ENCODE assay signal across 18 cellular contexts in genomic region chr9:21830589-21830988, GRCh38. TPM values are rescaled to one million over a fixed set of nuclear protein-coding genes. Genes with fewer than 3 reads are reported as not detected.
DNase-seq lines count a peak whose midpoint lies in the region; ATAC-seq, FAIRE-seq and TF ChIP-seq lines count a peak whose summit lies in the region.
"Had no signal": no experiment of that assay in that cellular context is flagged by ENCODE, and none has a peak within 500 bp of the region (broad histone marks: within the 10 kb centered on the region; RNA-seq: fewer than 3 reads in every experiment).

No MANE protein-coding gene starts in this region.

- H3K27ac Mint-ChIP-seq in activated CD4-positive, alpha-beta memory T cell treated with anti-CD3 and anti-CD28 coated beads for 36 hours = peak overlapping the region; percentile 25
- no peak overlapping the region for H3K27ac Mint-ChIP-seq in activated CD4-positive, alpha-beta memory T cell treated with anti-CD3 and anti-CD28 coated beads, Interleukin-2, amount 10 ng/mL, durations not matched to agents 7 days and 5 days

- intact Hi-C loops in activated CD4-positive, alpha-beta memory T cell treated with anti-CD3 and anti-CD28 coated beads for 36 hours (cut with micrococcal nuclease) = loop anchor here (5.0 to 10.0 kb wide), 4 partner anchors 87 to 1146 kb away; partner anchors contain the start of gene FOCAD
- intact Hi-C loops in HCT116 (cut with micrococcal nuclease) = no loop called here

- CTCF ChIA-PET in activated CD4-positive, alpha-beta memory T cell treated with anti-CD3 and anti-CD28 coated beads for 36 hours (lab: Charles Lee) = interaction anchor here (0.5 to 0.7 kb wide), 2 partner anchors 178 to 408 kb away, joined by 3 read pairs; no protein-coding TSS in a partner anchor
- CTCF ChIA-PET in activated CD4-positive, alpha-beta memory T cell treated with anti-CD3 and anti-CD28 coated beads, Interleukin-2, amount 10 ng/mL, durations not matched to agents 7 days and 5 days (lab: Charles Lee) = interaction anchor here (1.6 kb wide), 1 partner anchor 17 kb away, joined by 4 read pairs; no protein-coding TSS in a partner anchor
- CTCF ChIA-PET in HCT116 (lab: Charles Lee) = no interaction called here

- H4K20me1 ChIP-seq in HCT116 (ENCODE audit: insufficient read depth) (peaks cover 38% of the 10 kb centered on the region; the same call in 1 of the 2 replicates), osteoblast (ENCODE audit: insufficient read depth, low read length) (no peaks in the 10 kb centered on the region)

- peak overlapping the region; percentile 7; the same call in 1 of the 2 replicates for H3K27ac ChIP-seq in HCT116 (ENCODE audit: low read depth, low read length)
- H3K27ac ChIP-seq in osteoblast (ENCODE audit: low read depth, low read length) = peak overlapping the region; percentile 96
- H3K27ac ChIP-seq: prostate gland, spleen had no signal

- no peak overlapping the region for H3K9ac ChIP-seq in HCT116 (ENCODE audit: low read length)

- H3K27me3 Mint-ChIP-seq in activated CD4-positive, alpha-beta memory T cell treated with anti-CD3 and anti-CD28 coated beads for 36 hours = no peaks in the 10 kb centered on the region
- H3K27me3 Mint-ChIP-seq in activated CD4-positive, alpha-beta memory T cell treated with anti-CD3 and anti-CD28 coated beads, Interleukin-2, amount 10 ng/mL, durations not matched to agents 7 days and 5 days = no peaks in the 10 kb centered on the region
- H3K27me3 Mint-ChIP-seq: effector memory CD8-positive, alpha-beta T cell had no signal

- peaks cover 73% of the 10 kb centered on the region for H3K36me3 Mint-ChIP-seq in activated CD4-positive, alpha-beta memory T cell treated with anti-CD3 and anti-CD28 coated beads for 36 hours
- peaks cover 62% of the 10 kb centered on the region for H3K36me3 Mint-ChIP-seq in activated CD4-positive, alpha-beta memory T cell treated with anti-CD3 and anti-CD28 coated beads, Interleukin-2, amount 10 ng/mL, durations not matched to agents 7 days and 5 days (ENCODE audit: low read depth)

- H3K27me3 ChIP-seq in HCT116 (ENCODE audit: insufficient read depth, low read length) = no peaks in the 10 kb centered on the region
- no peaks in the 10 kb centered on the region for H3K27me3 ChIP-seq in bronchial epithelial cell (ENCODE audit: control insufficient read depth, insufficient read depth, low read length)
- H3K27me3 ChIP-seq in osteoblast (ENCODE audit: insufficient read depth, low read length) = no peaks in the 10 kb centered on the region
- H3K27me3 ChIP-seq: spleen had no signal

- POLR2A ChIA-PET in activated CD4-positive, alpha-beta memory T cell treated with anti-CD3 and anti-CD28 coated beads for 36 hours (lab: Charles Lee) = interaction anchor here (0.6 kb wide), 1 partner anchor 181 kb away, joined by 4 read pairs; no protein-coding TSS in a partner anchor
- POLR2A ChIA-PET in activated CD4-positive, alpha-beta memory T cell treated with anti-CD3 and anti-CD28 coated beads, Interleukin-2, amount 10 ng/mL, durations not matched to agents 7 days and 5 days (lab: Charles Lee) = no interaction called here
- POLR2A ChIA-PET in HCT116 (lab: Charles Lee) = no interaction called here

- BruUV-seq in HCT116 (replicated peaks; lab: Mats Ljungman, UMichigan) = no TSS peak

- H3K4me3 ChIP-seq in HCT116 (replicated peaks in 1 of 2; ENCODE audit: low read depth in 1 of 2, low read length in 2 of 2) = no peak overlapping the region
- H3K4me3 ChIP-seq in bronchial epithelial cell (ENCODE audit: low read depth, low read length) = no peak overlapping the region
- no peak overlapping the region for H3K4me3 ChIP-seq in osteoblast (ENCODE audit: insufficient read depth, low read length)
- H3K4me3 ChIP-seq: prostate gland, spleen had no signal

- H3K36me3 ChIP-seq in HCT116 (ENCODE audit: control insufficient read depth in 1 of 2, insufficient read depth in 2 of 2, low read length in 2 of 2) = peaks cover 74 to 86% of the 10 kb centered on the region in 2 experiments
- H3K36me3 ChIP-seq in bronchial epithelial cell (ENCODE audit: control insufficient read depth, insufficient read depth, low read length) = peaks cover 8% of the 10 kb centered on the region
- peaks cover 43% of the 10 kb centered on the region for H3K36me3 ChIP-seq in osteoblast (ENCODE audit: insufficient read depth, low read length)
- H3K36me3 ChIP-seq: prostate gland had no signal

- H3K4me3 Mint-ChIP-seq in activated CD4-positive, alpha-beta memory T cell treated with anti-CD3 and anti-CD28 coated beads for 36 hours = no peak overlapping the region
- H3K4me3 Mint-ChIP-seq in activated CD4-positive, alpha-beta memory T cell treated with anti-CD3 and anti-CD28 coated beads, Interleukin-2, amount 10 ng/mL, durations not matched to agents 7 days and 5 days = no peak overlapping the region
- H3K4me3 Mint-ChIP-seq: activated T-helper 1 cell treated with anti-CD3 and anti-CD28 coated beads, Interleukin-12 subunit alpha, Interleukin-12 subunit beta, Interleukin-2, Interleukin-4 antibody, amounts not matched to agents 30 ng/mL and 10 ng/mL and 1 ng/mL, durations not matched to agents 14 hours and 24 hours and 36 hours; effector memory CD8-positive, alpha-beta T cell; neural crest cell had no signal

- H3K4me1 ChIP-seq in HCT116 (ENCODE audit: control insufficient read depth in 1 of 2, insufficient read depth in 2 of 2, low read length in 2 of 2) = peaks cover 16 to 89% of the 10 kb centered on the region in 2 experiments
- H3K4me1 ChIP-seq in osteoblast (ENCODE audit: insufficient read depth, low read length) = peaks cover 40% of the 10 kb centered on the region
- H3K4me1 ChIP-seq: prostate gland had no signal

- no peak for TF ChIP-seq POLR2A in HCT116 (IDR thresholded peaks at IDR 0.05; ENCODE audit: borderline replicate concordance, extremely low read depth, insufficient read depth, insufficient read length)

- H2AFZ ChIP-seq in HCT116 (ENCODE audit: low read depth, low read length, poor library complexity, severe bottlenecking) (no peak overlapping the region), osteoblast (ENCODE audit: low read length) (no peak overlapping the region)

- TF ChIP-seq CTCF in HCT116 (IDR thresholded peaks at IDR 0.05 in 2 of 3, conservative IDR thresholded peaks at IDR 0.05 in 1 of 3; ENCODE audit: borderline replicate concordance in 1 of 3, insufficient read depth in 1 of 3, low read depth in 2 of 3, low read length in 2 of 3) (no peak), bronchial epithelial cell (IDR thresholded peaks at IDR 0.05; ENCODE audit: insufficient read depth, low read length, severe bottlenecking) (no peak), osteoblast (IDR thresholded peaks at IDR 0.05; ENCODE audit: extremely low read depth, low read depth, low read length) (no peak)

- RAD21 ChIA-PET in HCT116 (lab: Charles Lee; ENCODE audit: low non-redundant PET in 1 of 2, low total read pairs in 2 of 2, uncharacterized antibody in 2 of 2, unreplicated experiment in 2 of 2) = no interaction called here

- H3K79me2 ChIP-seq in HCT116 (ENCODE audit: insufficient read depth, low read length) (peaks cover 100% of the 10 kb centered on the region), osteoblast (ENCODE audit: insufficient read depth, low read length) (peaks cover 45% of the 10 kb centered on the region)

- no peak for ATAC-seq in HCT116
- ATAC-seq in GM18502 (IDR thresholded peaks at IDR 0.05; ENCODE audit: poor library complexity, unreplicated experiment) = no peak
- ATAC-seq: effector memory CD8-positive, alpha-beta T cell; left colon had no signal

- peaks cover 51% of the 10 kb centered on the region for H3K4me1 Mint-ChIP-seq in activated CD4-positive, alpha-beta memory T cell treated with anti-CD3 and anti-CD28 coated beads for 36 hours (ENCODE audit: low read depth)
- peaks cover 37% of the 10 kb centered on the region for H3K4me1 Mint-ChIP-seq in activated CD4-positive, alpha-beta memory T cell treated with anti-CD3 and anti-CD28 coated beads, Interleukin-2, amount 10 ng/mL, durations not matched to agents 7 days and 5 days

- peak; percentile 44 for DNase-seq in activated CD4-positive, alpha-beta memory T cell treated with anti-CD3 and anti-CD28 coated beads for 36 hours
- DNase-seq in activated CD4-positive, alpha-beta memory T cell treated with anti-CD3 and anti-CD28 coated beads, Interleukin-2, amount 10 ng/mL, durations not matched to agents 7 days and 5 days = no peak
- DNase-seq in HCT116 (ENCODE audit: low read depth, low spot score) (no peak), bronchial epithelial cell (ENCODE audit: low read depth) (peak; percentile 56), osteoblast (ENCODE audit: insufficient read length, low spot score, missing footprints) (peak; percentile 30), iPS-NIHi7 (ENCODE audit: extremely low spot score) (no peak), GM19240 (ENCODE audit: insufficient read length, low spot score) (no peak)
- DNase-seq: activated CD8-positive, alpha-beta memory T cell treated with anti-CD3 and anti-CD28 coated beads for 24 hours; effector memory CD8-positive, alpha-beta T cell; HCEC 1CT; left colon; NCI-H2081; spleen had no signal

- FAIRE-seq in bronchial epithelial cell (lab: Jason Lieb, UNC) = no peak
- FAIRE-seq: A204.1 had no signal

- H3K4me2 ChIP-seq in HCT116 (ENCODE audit: low read length) (no peak overlapping the region), osteoblast (ENCODE audit: insufficient read depth, low read length) (no peak overlapping the region)

- no peak for TF ChIP-seq RAD21 in HCT116 (IDR thresholded peaks at IDR 0.05; ENCODE audit: low read depth)

- H3K9me2 ChIP-seq in HCT116 (ENCODE audit: insufficient read depth) = no peaks in the 10 kb centered on the region

- no peaks in the 10 kb centered on the region for H3K9me3 Mint-ChIP-seq in activated CD4-positive, alpha-beta memory T cell treated with anti-CD3 and anti-CD28 coated beads for 36 hours
- no peaks in the 10 kb centered on the region for H3K9me3 Mint-ChIP-seq in activated CD4-positive, alpha-beta memory T cell treated with anti-CD3 and anti-CD28 coated beads, Interleukin-2, amount 10 ng/mL, durations not matched to agents 7 days and 5 days
- H3K9me3 Mint-ChIP-seq: activated T-helper 1 cell treated with anti-CD3 and anti-CD28 coated beads, Interleukin-12 subunit alpha, Interleukin-12 subunit beta, Interleukin-2, Interleukin-4 antibody, amounts not matched to agents 30 ng/mL and 10 ng/mL and 1 ng/mL, durations not matched to agents 14 hours and 24 hours and 36 hours; effector memory CD8-positive, alpha-beta T cell; neural crest cell had no signal

- H3K9me3 ChIP-seq in HCT116 (ENCODE audit: control insufficient read depth in 1 of 2, insufficient read depth in 1 of 2, low read depth in 1 of 2, low read length in 2 of 2) = no peaks in the 10 kb centered on the region
- no peaks in the 10 kb centered on the region for H3K9me3 ChIP-seq in osteoblast (ENCODE audit: low read depth, low read length)
- H3K9me3 ChIP-seq: prostate gland, spleen had no signal

TF ChIP-seq in HCT116, 20 proteins besides CTCF, POLR2A, EP300 and RAD21 (continues in another document):
- no peak for TF ChIP-seq FOSL1 (IDR thresholded peaks at IDR 0.05; ENCODE audit: low read depth)

RNA-seq across cellular contexts. Expression of gene MTAP, which starts 28.2 kb away (rescaled TPM):
- total RNA-seq in activated CD4-positive, alpha-beta memory T cell treated with anti-CD3 and anti-CD28 coated beads for 36 hours = 10 to 100 TPM; 55.6 to 62.3 TPM
- 10 to 100 TPM; 43.4 to 44.9 TPM for total RNA-seq in activated CD4-positive, alpha-beta memory T cell treated with anti-CD3 and anti-CD28 coated beads, Interleukin-2, amount 10 ng/mL, durations not matched to agents 7 days and 5 days
- total RNA-seq in HCT116 (2021; ENCODE audit: unreplicated experiment) = 326 TPM
- 76.1 and 98.0 TPM in 2 replicates for polyA plus RNA-seq in HCT116 (2012)
- 35.7 and 44.8 TPM in 2 replicates for total RNA-seq in bronchial epithelial cell
- 30.4 and 35.9 TPM in 2 replicates for total RNA-seq in osteoblast

Comparison
In these comparisons a context has a peak if more than half of its experiments do, and no peak if none do; other contexts are left out.
1. DNase-seq: peak in activated CD4-positive, alpha-beta memory T cell treated with anti-CD3 and anti-CD28 coated beads for 36 hours (single experiment), bronchial epithelial cell (single experiment) and osteoblast (single experiment); none in activated CD4-positive, alpha-beta memory T cell treated with anti-CD3 and anti-CD28 coated beads, Interleukin-2, amount 10 ng/mL, durations not matched to agents 7 days and 5 days (single experiment), HCT116 (single experiment), iPS-NIHi7 (single experiment) and GM19240 (single experiment).